ENCODE assay signal across 27 cellular contexts in genomic region chr7:2330506-2330905, GRCh38.
"Had no signal": no experiment of that assay in that cellular context is flagged by ENCODE, and none has a peak within 500 bp of the region (broad histone marks: within the 10 kb centered on the region; RNA-seq: fewer than 3 reads in every experiment).

No MANE protein-coding gene starts in this region.

- H3K4me3 ChIP-seq: left ventricle myocardium inferior, lung, neural progenitor cell, right atrium auricular region, right lobe of liver, smooth muscle cell, testis, thyroid gland, transverse colon, upper lobe of left lung, vagina had no signal

- DNase-seq: hypothalamus; immature natural killer cell; kidney; left colon; left ventricle myocardium inferior; mesendoderm; naive B cell; natural killer cell; nephron progenitor cell; occipital lobe; right lobe of liver; stimulated activated CD4-positive, alpha-beta T cell treated with anti-CD3 and anti-CD28 coated beads, Interleukin-1b, Interleukin-23, amount 100 ng/mL, for 48 hours; stimulated activated CD4-positive, alpha-beta T cell treated with anti-CD3 and anti-CD28 coated beads, Interleukin-2, amount 100 ng/mL, for 48 hours; stimulated activated CD4-positive, alpha-beta T cell treated with anti-CD3 and anti-CD28 coated beads, Interleukin-4, amount 100 ng/mL, for 4 hours; stimulated activated CD8-positive, alpha-beta memory T cell treated with anti-CD3 and anti-CD28 coated beads, Interleukin-4, amount 100 ng/mL, for 48 hours; stimulated activated naive CD4-positive, alpha-beta T cell treated with Interleukin-2 at 50 U/mL for 16 hours; stimulated activated naive CD8-positive, alpha-beta T cell treated with anti-CD3 and anti-CD28 coated beads, Interleukin-15, amount 100 ng/mL, for 72 hours; substantia nigra; testis; thyroid gland; transverse colon; upper lobe of left lung had no signal
